Comparison of ENCODE assay signal across 12 cellular contexts in the genomic region with DNA sequence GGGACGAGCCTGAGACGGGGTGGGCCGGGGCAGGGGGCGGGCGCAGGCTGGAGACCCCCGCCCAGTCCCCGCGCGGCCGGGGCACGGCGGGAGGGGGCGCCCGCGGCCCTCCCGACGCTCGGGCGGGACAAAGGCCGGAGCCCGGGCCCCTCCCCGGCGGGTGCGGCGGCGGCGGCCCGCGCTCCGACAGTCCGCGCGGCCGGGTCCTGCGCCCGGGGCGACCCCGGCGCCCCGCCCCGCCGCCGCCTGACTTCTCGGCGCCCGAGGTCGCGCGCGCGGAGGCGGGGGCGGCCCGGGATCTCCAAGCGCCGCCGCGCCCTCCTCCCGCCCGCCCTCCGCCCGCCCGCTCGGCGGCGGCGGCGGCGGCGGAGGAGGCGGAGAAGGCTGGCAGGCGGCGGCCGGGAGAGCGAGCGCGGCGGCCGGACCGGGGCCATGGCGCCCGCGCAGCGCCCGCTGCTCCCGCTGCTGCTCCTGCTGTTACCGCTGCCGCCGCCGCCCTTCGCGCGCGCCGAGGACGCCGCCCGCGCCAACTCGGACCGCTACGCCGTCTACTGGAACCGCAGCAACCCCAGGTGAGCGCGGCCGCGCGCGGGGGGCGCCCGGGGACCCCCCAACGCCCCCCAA. TPM values are rescaled to one million over a fixed set of nuclear protein-coding genes. Genes with fewer than 3 reads are reported as not detected.
DNase-seq lines count a peak whose midpoint lies in the region; ATAC-seq and TF ChIP-seq lines count a peak whose summit lies in the region.
"Had no signal": no experiment of that assay in that cellular context is flagged by ENCODE, and none has a peak within 500 bp of the region (broad histone marks: within the 10 kb centered on the region; RNA-seq: fewer than 3 reads in every experiment).

Gene EFNA2 (plus strand): TSS at position 137 of the 624 bp plus-strand sequence. CDS start 296 bp downstream, at position 433.

- ATAC-seq in heart left ventricle (no peak), left colon (peak; percentile 27), GM18511 (IDR thresholded peaks at IDR 0.05; ENCODE audit: unreplicated experiment) (no peak)

- no peak for TF ChIP-seq CTCF in left ventricle myocardium inferior (IDR thresholded peaks at IDR 0.05; ENCODE audit: borderline replicate concordance)
- no peak for TF ChIP-seq CTCF in heart left ventricle (IDR thresholded peaks at IDR 0.05)
- no peak for TF ChIP-seq CTCF in thyroid gland (IDR thresholded peaks at IDR 0.05)

- H3K27ac ChIP-seq in left ventricle myocardium inferior (replicated peaks) (no peak within 1 kb of the TSS), heart left ventricle (no peak within 1 kb of the TSS), urinary bladder (ENCODE audit: low read depth) (no peak within 1 kb of the TSS), thyroid gland (no peak within 1 kb of the TSS)

- TF ChIP-seq POLR2A in heart left ventricle (IDR thresholded peaks at IDR 0.05) (no peak), thyroid gland (IDR thresholded peaks at IDR 0.05) (no peak)

- peak within 1 kb of the TSS; percentile 47 for H3K4me3 Mint-ChIP-seq in activated naive CD8-positive, alpha-beta T cell treated with anti-CD3 and anti-CD28 coated beads for 36 hours

- no peak within 1 kb of the TSS for H3K27ac Mint-ChIP-seq in activated naive CD8-positive, alpha-beta T cell treated with anti-CD3 and anti-CD28 coated beads for 36 hours

- no peaks in the 10 kb centered on the region for H3K9me3 Mint-ChIP-seq in activated naive CD8-positive, alpha-beta T cell treated with anti-CD3 and anti-CD28 coated beads for 36 hours

- H3K36me3 Mint-ChIP-seq in activated naive CD8-positive, alpha-beta T cell treated with anti-CD3 and anti-CD28 coated beads for 36 hours, result peaks cover 4% of the 10 kb centered on the region

- H3K4me3 ChIP-seq in left ventricle myocardium inferior, result peak within 1 kb of the TSS; percentile 27
- H3K4me3 ChIP-seq in heart left ventricle, result peak within 1 kb of the TSS in 2 of 12 donors; percentile 12 to 43
- H3K4me3 ChIP-seq in urinary bladder (ENCODE audit: low read depth, low read length), result peak within 1 kb of the TSS; percentile 43
- no peak within 1 kb of the TSS for H3K4me3 ChIP-seq in thyroid gland (replicated peaks in 1 of 3)

- intact Hi-C loops in left ventricle myocardium inferior (cut with micrococcal nuclease), result no loop called here
- intact Hi-C loops in heart left ventricle (cut with DNase I), result loop anchor here in 3 of 10 donors (10.0 kb wide), 3 partner anchors 69 to 239 kb away; partner anchors contain the start of gene PLK5 (in 2 of the 3)
- intact Hi-C loops in left colon (cut with DNase I, micrococcal nuclease), result no loop called here
- intact Hi-C loops in thyroid gland (cut with DNase I), result loop anchor here (10.0 kb wide), 1 partner anchor 239 kb away; the partner anchor contains the start of gene PLK5

- peaks cover 3% of the 10 kb centered on the region for H3K4me1 Mint-ChIP-seq in activated naive CD8-positive, alpha-beta T cell treated with anti-CD3 and anti-CD28 coated beads for 36 hours

- WGBS in heart left ventricle, 4 donors, result 0% methylated on average over 2 to 113 of the region's 113 CpGs; no CpG with 5 or more reads in 1 of the 4 donors
- under 1% methylated on average over 100 of the region's 113 CpGs for WGBS in urinary bladder
- no CpG with 5 or more reads among the region's 113 CpGs for WGBS in thyroid gland, 2 donors

- peaks cover 42% of the 10 kb centered on the region for H3K27me3 Mint-ChIP-seq in activated naive CD8-positive, alpha-beta T cell treated with anti-CD3 and anti-CD28 coated beads for 36 hours

- H3K27me3 ChIP-seq in left ventricle myocardium inferior (ENCODE audit: low read depth) (peaks cover 78% of the 10 kb centered on the region), heart left ventricle (peaks cover 20 to 75% (median 53%) of the 10 kb centered on the region in 9 donors), thyroid gland (no peaks in the 10 kb centered on the region)

- H3K9me3 ChIP-seq in left ventricle myocardium inferior (replicated peaks) (no peaks in the 10 kb centered on the region), heart left ventricle (no peaks in the 10 kb centered on the region), thyroid gland (no peaks in the 10 kb centered on the region)

- H3K4me1 ChIP-seq in left ventricle myocardium inferior (peaks cover 12% of the 10 kb centered on the region), heart left ventricle (peaks cover 0 to 23% (median 0%) of the 10 kb centered on the region in 12 donors), urinary bladder (ENCODE audit: insufficient read depth) (no peaks in the 10 kb centered on the region), thyroid gland (no peaks in the 10 kb centered on the region)

- H3K36me3 ChIP-seq in left ventricle myocardium inferior, result no peaks in the 10 kb centered on the region
- no peaks in the 10 kb centered on the region for H3K36me3 ChIP-seq in heart left ventricle
- no peaks in the 10 kb centered on the region for H3K36me3 ChIP-seq in urinary bladder (ENCODE audit: insufficient read depth)
- H3K36me3 ChIP-seq in thyroid gland, result no peaks in the 10 kb centered on the region

- DNase-seq in left ventricle myocardium inferior (no peak), heart left ventricle (no peak), left colon (no peak), kidney glomerular epithelial cell (lab: John Stamatoyannopoulos, UW) (no peak), thyroid gland (no peak)
- no peak for DNase-seq in activated naive CD8-positive, alpha-beta T cell treated with anti-CD3 and anti-CD28 coated beads for 36 hours
- DNase-seq: activated CD4-positive, CD25-positive, alpha-beta regulatory T cell; central memory CD4-positive, alpha-beta T cell; NCI-H524 had no signal

RNA-seq across cellular contexts. Expression of gene EFNA2, which starts in this region (rescaled TPM):
- not detected for total RNA-seq in left ventricle myocardium inferior
- not detected for total RNA-seq in heart left ventricle
- not detected for polyA plus RNA-seq in heart left ventricle
- total RNA-seq in activated naive CD8-positive, alpha-beta T cell treated with anti-CD3 and anti-CD28 coated beads for 36 hours, result not detected
- total RNA-seq in left colon, result 10 to 100 TPM; 83.8 to 85.4 TPM
- 0.32 TPM for total RNA-seq in urinary bladder
- polyA plus RNA-seq in urinary bladder, result 0.09 TPM
- total RNA-seq in thyroid gland, result not detected
- polyA plus RNA-seq: keratinocyte had no signal

Comparison
In these comparisons a context has a peak if more than half of its experiments do, and no peak if none do; other contexts are left out.
1. RNA of gene EFNA2 (total RNA-seq): 83.8 to 85.4 TPM in left colon; 0.32 TPM in urinary bladder (single experiment), not detected in left ventricle myocardium inferior (single experiment), not detected in heart left ventricle, not detected in activated naive CD8-positive, alpha-beta T cell treated with anti-CD3 and anti-CD28 coated beads for 36 hours and not detected in thyroid gland; every median in the first group is over 10 times any median in the second.
2. H3K4me3 ChIP-seq: peak in left ventricle myocardium inferior (single experiment) and urinary bladder (single experiment); none in thyroid gland (0 of 3).